Comparison of ENCODE assay signal across 8 cellular contexts in genomic region chr2:163191372-163191771, GRCh38.
DNase-seq lines count a peak whose midpoint lies in the region; ATAC-seq, FAIRE-seq and TF ChIP-seq lines count a peak whose summit lies in the region.

No MANE protein-coding gene starts in this region.

- H3K27ac ChIP-seq in MM.1S (ENCODE audit: low read length): no peak overlapping the region

- peak; percentile 67 for ATAC-seq in left lobe of liver
- no peak for ATAC-seq in naive thymus-derived CD8-positive, alpha-beta T cell

- no peaks in the 10 kb centered on the region for H3K79me2 ChIP-seq in MM.1S (ENCODE audit: low read length)

- no peak overlapping the region for H2AFZ ChIP-seq in MM.1S (ENCODE audit: low read length)

- H3K4me3 Mint-ChIP-seq in naive thymus-derived CD8-positive, alpha-beta T cell: no peak overlapping the region

- H3K9me2 ChIP-seq in MM.1S (replicated peaks; ENCODE audit: insufficient read depth, low read length): no peaks in the 10 kb centered on the region

- H3K27me3 Mint-ChIP-seq in naive thymus-derived CD8-positive, alpha-beta T cell: no peaks in the 10 kb centered on the region

- H3K27ac Mint-ChIP-seq in naive thymus-derived CD8-positive, alpha-beta T cell: no peak overlapping the region

- DNase-seq in AG10803 (ENCODE audit: low read depth) (peak; percentile 53), GM18507 (ENCODE audit: extremely low spot score, insufficient read length, low read depth) (no peak), MM.1S (peak; percentile 51), amniotic epithelial cell (ENCODE audit: low read depth) (peak; percentile 49), left lobe of liver (ENCODE audit: low spot score) (no peak), NK-92 (lab: John Stamatoyannopoulos, UW; ENCODE audit: unreplicated experiment) (no peak)
- no peak for DNase-seq in effector CD4-positive, alpha-beta T cell
- DNase-seq in naive thymus-derived CD8-positive, alpha-beta T cell: no peak

- no peaks in the 10 kb centered on the region for H3K36me3 Mint-ChIP-seq in naive thymus-derived CD8-positive, alpha-beta T cell

- no peaks in the 10 kb centered on the region for H3K4me1 Mint-ChIP-seq in naive thymus-derived CD8-positive, alpha-beta T cell

- no peaks in the 10 kb centered on the region for H3F3A ChIP-seq in MM.1S (ENCODE audit: insufficient read depth, low read length)

- FAIRE-seq in GM18507 (lab: Jason Lieb, UNC): peak; percentile 45

- no peaks in the 10 kb centered on the region for H3K36me3 ChIP-seq in MM.1S (replicated peaks; ENCODE audit: insufficient read depth, low read length)

- no peak overlapping the region for H3K4me2 ChIP-seq in MM.1S (ENCODE audit: low read depth, low read length)

- H3K4me1 ChIP-seq in MM.1S (ENCODE audit: low read length): no peaks in the 10 kb centered on the region

- peak; percentile 78 for TF ChIP-seq CTCF in AG10803 (conservative IDR thresholded peaks at IDR 0.05; ENCODE audit: low read length)
- peak; percentile 64 for TF ChIP-seq CTCF in MM.1S (IDR thresholded peaks at IDR 0.05; ENCODE audit: low read length)

- POLR2A ChIA-PET in naive thymus-derived CD8-positive, alpha-beta T cell (lab: Charles Lee): no interaction called here

- no peaks in the 10 kb centered on the region for H3K27me3 ChIP-seq in MM.1S (replicated peaks; ENCODE audit: insufficient read depth, low read length)

- H3K4me3 ChIP-seq in AG10803 (ENCODE audit: low read length) (no peak overlapping the region), MM.1S (ENCODE audit: low read length) (no peak overlapping the region)

- peaks cover 0 to 4% (median 0%) of the 10 kb centered on the region in 9 donors for H3K9me3 Mint-ChIP-seq in naive thymus-derived CD8-positive, alpha-beta T cell

- H3K9ac ChIP-seq in MM.1S (ENCODE audit: low read length): no peak overlapping the region

- no peaks in the 10 kb centered on the region for H4K20me1 ChIP-seq in MM.1S (ENCODE audit: insufficient read depth, low read length)

- no peaks in the 10 kb centered on the region for H3K9me3 ChIP-seq in MM.1S (replicated peaks; ENCODE audit: insufficient read depth, low read length)

Comparison
In these comparisons a context has a peak if more than half of its experiments do, and no peak if none do; other contexts are left out.
1. DNase-seq: peak in AG10803 (single experiment), MM.1S (single experiment) and amniotic epithelial cell (single experiment); none in GM18507 (single experiment), left lobe of liver (single experiment), effector CD4-positive, alpha-beta T cell (single experiment), naive thymus-derived CD8-positive, alpha-beta T cell (0 of 10) and NK-92 (single experiment).